ENCODE assay signal across 16 cellular contexts in the genomic region with DNA sequence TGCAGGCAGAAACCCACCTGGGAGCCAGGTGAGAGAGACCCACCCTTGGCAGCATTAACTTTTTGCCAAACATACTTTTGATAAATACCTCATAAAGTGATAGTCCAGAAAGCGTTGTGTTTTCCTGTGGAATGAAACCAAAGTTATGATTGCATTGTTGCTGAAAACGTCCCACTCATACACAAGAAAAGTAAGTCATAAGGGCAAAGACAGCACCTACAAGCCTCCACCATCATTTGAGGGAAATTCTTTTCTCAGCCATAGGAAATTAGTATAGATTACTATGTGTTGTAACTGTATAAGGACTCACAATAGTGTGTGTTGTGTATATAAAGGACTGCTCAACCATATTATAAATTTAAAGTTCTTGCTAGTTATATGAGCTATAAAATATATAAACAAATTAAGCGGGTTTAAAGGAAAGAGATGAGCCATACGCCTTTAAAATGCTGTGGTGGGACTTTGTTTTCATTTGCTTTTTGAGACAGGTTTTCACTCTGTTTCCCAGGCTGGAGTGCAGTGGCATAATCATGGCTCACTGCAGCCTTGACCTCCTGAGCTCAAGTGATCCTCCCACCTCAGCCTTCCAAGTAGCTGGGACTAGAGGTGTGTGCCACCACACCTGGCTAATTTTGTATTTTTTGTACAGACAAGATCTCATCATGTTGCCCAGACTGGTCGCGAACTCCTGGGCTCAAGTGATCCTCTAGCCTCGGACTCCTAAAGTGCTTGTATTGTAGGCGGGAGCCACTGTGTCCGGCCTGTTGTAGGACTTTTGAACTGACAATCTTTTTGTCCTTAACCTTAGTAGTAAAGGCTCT.
DNase-seq lines count a peak whose midpoint lies in the region; ATAC-seq and TF ChIP-seq lines count a peak whose summit lies in the region.
"Had no signal": no experiment of that assay in that cellular context is flagged by ENCODE, and none has a peak within 500 bp of the region (broad histone marks: within the 10 kb centered on the region; RNA-seq: fewer than 3 reads in every experiment).

No MANE protein-coding gene starts in this region.

- no peaks in the 10 kb centered on the region for H3K79me1 ChIP-seq in neuronal stem cell (ENCODE audit: low read depth, low read length)

- no peak overlapping the region for H3K23ac ChIP-seq in neuronal stem cell (ENCODE audit: low read depth, low read length, poor library complexity)

- H3K4me3 Mint-ChIP-seq in endodermal cell = no peak overlapping the region
- H3K4me3 Mint-ChIP-seq: CD8-positive, alpha-beta memory T cell; immature natural killer cell; T-helper 17 cell had no signal

- H3K27ac ChIP-seq in right cardiac atrium (ENCODE audit: low read length) (peak overlapping the region; percentile 45), endodermal cell (ENCODE audit: low read depth, low read length) (peak overlapping the region; percentile 57), neuronal stem cell (replicated peaks; ENCODE audit: low read length) (peak overlapping the region; percentile 19), vagina (peak overlapping the region; percentile 82)

- H3K4me2 ChIP-seq in neuronal stem cell (ENCODE audit: insufficient read depth, low read length, poor library complexity, severe bottlenecking) = no peak overlapping the region

- H3K36me3 Mint-ChIP-seq in endodermal cell (ENCODE audit: low read depth) = no peaks in the 10 kb centered on the region
- H3K36me3 Mint-ChIP-seq: CD8-positive, alpha-beta memory T cell; immature natural killer cell had no signal

- H3K4ac ChIP-seq in neuronal stem cell (ENCODE audit: low read length) = no peak overlapping the region

- no peak overlapping the region for H3K4me3 ChIP-seq in right cardiac atrium (ENCODE audit: low read length)
- no peak overlapping the region for H3K4me3 ChIP-seq in endodermal cell (ENCODE audit: low read length)
- no peak overlapping the region for H3K4me3 ChIP-seq in neuronal stem cell (ENCODE audit: low read length in 2 of 2)
- no peak overlapping the region for H3K4me3 ChIP-seq in vagina

- no peak overlapping the region for H4K91ac ChIP-seq in neuronal stem cell (ENCODE audit: low read depth, low read length, poor library complexity)

- no peak for TF ChIP-seq POLR2A in vagina (IDR thresholded peaks at IDR 0.05)

- intact Hi-C loops in right cardiac atrium (cut with DNase I) = no loop called here
- intact Hi-C loops in cardiac septum (cut with DNase I) = no loop called here
- intact Hi-C loops in vagina (cut with DNase I) = no loop called here

- H2BK120ac ChIP-seq in neuronal stem cell (ENCODE audit: low read depth, low read length) = no peak overlapping the region

- no peak for DNase-seq in right cardiac atrium
- DNase-seq in cardiac septum (ENCODE audit: low spot score) = no peak
- DNase-seq in endodermal cell = no peak
- DNase-seq in neuronal stem cell (ENCODE audit: low spot score) = no peak
- DNase-seq in vagina (ENCODE audit: extremely low spot score in 2 of 2) = no peak
- no peak for DNase-seq in ecto neural progenitor cell (ENCODE audit: low spot score)
- no peak for DNase-seq in SK-N-DZ (ENCODE audit: low spot score)
- DNase-seq: 8988T; activated CD4-positive, alpha-beta T cell treated with anti-CD3 and anti-CD28 coated beads for 1 hour; CD8-positive, alpha-beta memory T cell; GF-D8; immature natural killer cell; NCI-H2227 treated with DMSO at 0.1 percent for 48 hours; OCI-M1; T-helper 17 cell had no signal

- H3K9ac ChIP-seq in endodermal cell (ENCODE audit: extremely low read depth, low read length, poor library complexity, severe bottlenecking) (no peak overlapping the region), neuronal stem cell (ENCODE audit: low read depth, low read length, poor library complexity) (no peak overlapping the region)

- H4K8ac ChIP-seq in neuronal stem cell (ENCODE audit: low read depth, low read length) = no peak overlapping the region

- H3K36me3 ChIP-seq in endodermal cell (ENCODE audit: control insufficient read depth, insufficient read depth, low read length) (no peaks in the 10 kb centered on the region), neuronal stem cell (replicated peaks in 1 of 2; ENCODE audit: control insufficient read depth in 2 of 2, insufficient read depth in 2 of 2, low read length in 2 of 2) (no peaks in the 10 kb centered on the region), vagina (no peaks in the 10 kb centered on the region)

- H3K4me1 ChIP-seq in right cardiac atrium (ENCODE audit: control insufficient read depth, insufficient read depth, low read length) = no peaks in the 10 kb centered on the region
- H3K4me1 ChIP-seq in endodermal cell (ENCODE audit: control insufficient read depth, insufficient read depth, low read length) = no peaks in the 10 kb centered on the region
- H3K4me1 ChIP-seq in neuronal stem cell (ENCODE audit: control insufficient read depth in 2 of 2, insufficient read depth in 1 of 2, low read depth in 1 of 2, low read length in 2 of 2) = peaks cover 8 to 13% of the 10 kb centered on the region in 2 donors
- peaks cover 40% of the 10 kb centered on the region for H3K4me1 ChIP-seq in vagina

- H3K14ac ChIP-seq in neuronal stem cell (ENCODE audit: low read length) = no peak overlapping the region

- H3K27me3 ChIP-seq in right cardiac atrium (ENCODE audit: control insufficient read depth, insufficient read depth) (no peaks in the 10 kb centered on the region), endodermal cell (ENCODE audit: control insufficient read depth, insufficient read depth, low read length, poor library complexity, severe bottlenecking) (no peaks in the 10 kb centered on the region), neuronal stem cell (ENCODE audit: control insufficient read depth in 3 of 3, insufficient read depth in 3 of 3, low read depth in 1 of 3, low read length in 3 of 3) (no peaks in the 10 kb centered on the region), vagina (no peaks in the 10 kb centered on the region)

- no peak overlapping the region for H2BK12ac ChIP-seq in neuronal stem cell (ENCODE audit: low read length)

- TF ChIP-seq CTCF in endodermal cell (conservative IDR thresholded peaks at IDR 0.05) (no peak), vagina (IDR thresholded peaks at IDR 0.05) (no peak)

- no peak overlapping the region for H2AK5ac ChIP-seq in neuronal stem cell (ENCODE audit: low read depth, low read length)

- H2AFZ ChIP-seq in neuronal stem cell (ENCODE audit: low read length) = peak overlapping the region; percentile 89

- no peaks in the 10 kb centered on the region for H3K27me3 Mint-ChIP-seq in endodermal cell (ENCODE audit: insufficient read depth)

- H3K9me3 ChIP-seq in right cardiac atrium (ENCODE audit: control insufficient read depth, low read length) (no peaks in the 10 kb centered on the region), endodermal cell (ENCODE audit: control insufficient read depth, low read length) (no peaks in the 10 kb centered on the region), neuronal stem cell (replicated peaks in 1 of 2; ENCODE audit: control insufficient read depth in 2 of 2, insufficient read depth in 1 of 2, low read depth in 1 of 2, low read length in 2 of 2) (no peaks in the 10 kb centered on the region), vagina (no peaks in the 10 kb centered on the region)

- WGBS in right cardiac atrium = 81% methylated on average over 9 of the region's 9 CpGs
- WGBS in endodermal cell (ENCODE audit: insufficient coverage in 1 of 2, insufficient read length in 1 of 2), 2 experiments = 94 to 100% methylated on average over 4 to 9 of the region's 9 CpGs
- no CpG with 5 or more reads among the region's 9 CpGs for WGBS in neuronal stem cell (ENCODE audit: extremely low coverage in 2 of 2, insufficient read length in 2 of 2, insufficient replicate concordance in 1 of 2), 2 donors

- no peak overlapping the region for H2BK5ac ChIP-seq in neuronal stem cell (ENCODE audit: low read length)

- peaks cover 12% of the 10 kb centered on the region for H3K4me1 Mint-ChIP-seq in endodermal cell
- H3K4me1 Mint-ChIP-seq: CD8-positive, alpha-beta memory T cell; immature natural killer cell; T-helper 17 cell had no signal

- no peak overlapping the region for H2BK15ac ChIP-seq in neuronal stem cell (ENCODE audit: low read length)

- ATAC-seq in right cardiac atrium = no peak
- no peak for ATAC-seq in GM21737 (IDR thresholded peaks at IDR 0.05; ENCODE audit: unreplicated experiment)
- ATAC-seq: T-helper 17 cell had no signal

- H3K27ac Mint-ChIP-seq in endodermal cell = peak overlapping the region; percentile 58
- H3K27ac Mint-ChIP-seq: CD8-positive, alpha-beta memory T cell; immature natural killer cell; T-helper 17 cell had no signal

- no peaks in the 10 kb centered on the region for H3K9me3 Mint-ChIP-seq in endodermal cell
- H3K9me3 Mint-ChIP-seq: CD8-positive, alpha-beta memory T cell had no signal

- H3K18ac ChIP-seq in neuronal stem cell (ENCODE audit: low read length) = no peak overlapping the region

Comparison
In these comparisons a context has a peak if more than half of its experiments do, and no peak if none do; other contexts are left out.
1. H3K27ac ChIP-seq: peak in every context shown above with its lines; median percentile 82 in vagina; 57 in endodermal cell; 45 in right cardiac atrium; 19 in neuronal stem cell.